Comparison of ENCODE assay signal across 18 cellular contexts in genomic region chr3:143562789-143563188, GRCh38.
DNase-seq lines count a peak whose midpoint lies in the region; ATAC-seq and TF ChIP-seq lines count a peak whose summit lies in the region.
"Had no signal": no experiment of that assay in that cellular context is flagged by ENCODE, and none has a peak within 500 bp of the region (broad histone marks: within the 10 kb centered on the region; RNA-seq: fewer than 3 reads in every experiment).

No MANE protein-coding gene starts in this region.

- no peak overlapping the region for H2AFZ ChIP-seq in smooth muscle cell (ENCODE audit: low read depth)
- no peak overlapping the region for H2AFZ ChIP-seq in mesenchymal stem cell (ENCODE audit: low read depth, low read length)

- peaks cover 24% of the 10 kb centered on the region for H3K4me1 Mint-ChIP-seq in Calu3 (ENCODE audit: low read depth, unreplicated experiment)

- H4K20me1 ChIP-seq in smooth muscle cell (ENCODE audit: low read depth), result no peaks in the 10 kb centered on the region
- H4K20me1 ChIP-seq: BLaER1 treated with 17β-estradiol and CSF1 and Interleukin-3, amounts not matched to agents 10 nM and 100 nM had no signal

- no peak overlapping the region for H3K4me3 Mint-ChIP-seq in Calu3 (ENCODE audit: low read depth, unreplicated experiment)
- H3K4me3 Mint-ChIP-seq: B cell; CD8-positive, alpha-beta T cell; HFFc6; IgD-negative memory B cell had no signal

- no peak overlapping the region for H4K8ac ChIP-seq in mesenchymal stem cell (ENCODE audit: low read length)

- H3F3A ChIP-seq in smooth muscle cell (ENCODE audit: low read depth), result no peaks in the 10 kb centered on the region

- no peak overlapping the region for H4K91ac ChIP-seq in mesenchymal stem cell (ENCODE audit: low read length)

- intact Hi-C loops in Calu3 (cut with micrococcal nuclease; ENCODE audit: unreplicated experiment), result no loop called here

- H2BK12ac ChIP-seq in mesenchymal stem cell (ENCODE audit: low read length in 2 of 2), result no peak overlapping the region

- H3K27me3 Mint-ChIP-seq in Calu3 (ENCODE audit: unreplicated experiment), result no peaks in the 10 kb centered on the region
- H3K27me3 Mint-ChIP-seq: B cell, IgD-negative memory B cell had no signal

- no peak overlapping the region for H3K14ac ChIP-seq in mesenchymal stem cell (ENCODE audit: low read length in 2 of 2)

- 29% methylated on average over 2 of the region's 2 CpGs for WGBS in smooth muscle cell (ENCODE audit: low lambda C conversion rate)
- WGBS in mesenchymal stem cell, result 100% methylated on average over 2 of the region's 2 CpGs

- ATAC-seq in HG03354 (IDR thresholded peaks at IDR 0.05; ENCODE audit: poor library complexity, severe bottlenecking, unreplicated experiment), result no peak
- ATAC-seq: CD8-positive, alpha-beta T cell; HCT116; HepG2 had no signal

- H3K4me2 ChIP-seq in smooth muscle cell (peak overlapping the region; percentile 10), mesenchymal stem cell (ENCODE audit: low read length, poor library complexity, severe bottlenecking) (no peak overlapping the region)

- no peak overlapping the region for H2BK15ac ChIP-seq in mesenchymal stem cell (ENCODE audit: low read depth, poor library complexity, severe bottlenecking)

- no peak for TF ChIP-seq CTCF in Calu3 (IDR thresholded peaks at IDR 0.05; ENCODE audit: unreplicated experiment)
- no peak for TF ChIP-seq CTCF in choroid plexus epithelial cell (conservative IDR thresholded peaks at IDR 0.05; ENCODE audit: low read depth, low read length)
- TF ChIP-seq CTCF in smooth muscle cell (IDR thresholded peaks at IDR 0.05; ENCODE audit: borderline replicate concordance, insufficient read depth, poor library complexity, severe bottlenecking), result no peak

- DNase-seq in Calu3, result no peak
- DNase-seq in amniotic epithelial cell (ENCODE audit: low read depth), result peak; percentile 15
- DNase-seq in choroid plexus epithelial cell (ENCODE audit: low read depth), result peak; percentile 39
- DNase-seq in smooth muscle cell (lab: John Stamatoyannopoulos, UW; ENCODE audit: unreplicated experiment), result no peak
- no peak for DNase-seq in mesenchymal stem cell
- DNase-seq: CD8-positive, alpha-beta T cell; DMS 273 treated with DMSO at 0.1 percent for 48 hours; DMS79; GF-D8; GOT3; H7; HFFc6 had no signal

- peak overlapping the region; percentile 5 for H3K27ac Mint-ChIP-seq in Calu3 (ENCODE audit: unreplicated experiment)
- H3K27ac Mint-ChIP-seq: B cell; CD8-positive, alpha-beta T cell; HFFc6 had no signal

- H3K79me2 ChIP-seq in smooth muscle cell (ENCODE audit: low read depth), result no peaks in the 10 kb centered on the region

- H2AK5ac ChIP-seq in mesenchymal stem cell (ENCODE audit: low read length, severe bottlenecking), result no peak overlapping the region

- H3K9me3 ChIP-seq in smooth muscle cell (replicated peaks; ENCODE audit: low read depth) (no peaks in the 10 kb centered on the region), mesenchymal stem cell (ENCODE audit: control insufficient read depth, low read length) (no peaks in the 10 kb centered on the region)

- H3K4me3 ChIP-seq in choroid plexus epithelial cell (ENCODE audit: low read depth, low read length) (no peak overlapping the region), smooth muscle cell (no peak overlapping the region), mesenchymal stem cell (ENCODE audit: insufficient read depth in 1 of 2, low read depth in 1 of 2, low read length in 2 of 2) (no peak overlapping the region)
- H3K4me3 ChIP-seq: BLaER1 treated with 17β-estradiol and CSF1 and Interleukin-3, amounts not matched to agents 10 nM and 100 nM had no signal

- no peaks in the 10 kb centered on the region for H3K79me1 ChIP-seq in mesenchymal stem cell (replicated peaks; ENCODE audit: low read length, poor library complexity, severe bottlenecking)

- H3K18ac ChIP-seq in mesenchymal stem cell (ENCODE audit: low read depth in 1 of 2, low read length in 2 of 2), result no peak overlapping the region

- H3K9ac ChIP-seq in smooth muscle cell (ENCODE audit: low read depth) (no peak overlapping the region), mesenchymal stem cell (ENCODE audit: low read length) (no peak overlapping the region)
- H3K9ac ChIP-seq: BLaER1 treated with 17β-estradiol and CSF1 and Interleukin-3, amounts not matched to agents 10 nM and 100 nM had no signal

- no peaks in the 10 kb centered on the region for H3K36me3 Mint-ChIP-seq in Calu3 (ENCODE audit: insufficient read depth, unreplicated experiment)

- BruUV-seq in Calu3 (replicated peaks; lab: Mats Ljungman, UMichigan), result no TSS peak

- H3K9me3 Mint-ChIP-seq in Calu3 (ENCODE audit: low read depth, unreplicated experiment), result peaks cover 5% of the 10 kb centered on the region

- H3K36me3 ChIP-seq in smooth muscle cell (ENCODE audit: low read depth) (no peaks in the 10 kb centered on the region), mesenchymal stem cell (ENCODE audit: control insufficient read depth in 1 of 2, insufficient read depth in 2 of 2, low read depth in 1 of 2, low read length in 2 of 2) (no peaks in the 10 kb centered on the region)

- no peak overlapping the region for H2BK5ac ChIP-seq in mesenchymal stem cell (ENCODE audit: low read depth, low read length, poor library complexity, severe bottlenecking)

- no peak overlapping the region for H3K23ac ChIP-seq in mesenchymal stem cell (ENCODE audit: low read length in 2 of 2)

- no peak overlapping the region for H3K4ac ChIP-seq in mesenchymal stem cell (ENCODE audit: low read depth in 1 of 2, low read length in 2 of 2)

- H3K4me1 ChIP-seq in smooth muscle cell (ENCODE audit: low read depth) (no peaks in the 10 kb centered on the region), mesenchymal stem cell (ENCODE audit: control insufficient read depth, insufficient read depth, low read depth, low read length) (no peaks in the 10 kb centered on the region)

- H2BK120ac ChIP-seq in mesenchymal stem cell (ENCODE audit: low read depth, low read length), result no peak overlapping the region

- CTCF ChIA-PET in Calu3 (lab: Charles Lee), result no interaction called here

- H3K27ac ChIP-seq in smooth muscle cell (ENCODE audit: low read depth) (no peak overlapping the region), mesenchymal stem cell (ENCODE audit: low read length, poor library complexity, severe bottlenecking) (no peak overlapping the region)
- H3K27ac ChIP-seq: BLaER1 treated with 17β-estradiol and CSF1 and Interleukin-3, amounts not matched to agents 10 nM and 100 nM had no signal

- H3K27me3 ChIP-seq in smooth muscle cell (ENCODE audit: low read depth), result no peaks in the 10 kb centered on the region
- H3K27me3 ChIP-seq in mesenchymal stem cell (ENCODE audit: control insufficient read depth in 1 of 2, insufficient read depth in 1 of 2, low read length in 2 of 2), result no peaks in the 10 kb centered on the region
- H3K27me3 ChIP-seq: BLaER1 treated with 17β-estradiol and CSF1 and Interleukin-3, amounts not matched to agents 10 nM and 100 nM had no signal

Comparison
In these comparisons a context has a peak if more than half of its experiments do, and no peak if none do; other contexts are left out.
1. DNase-seq: peak in amniotic epithelial cell (single experiment) and choroid plexus epithelial cell (single experiment); none in Calu3 (single experiment), smooth muscle cell (single experiment) and mesenchymal stem cell (single experiment).